ENCODE assay signal across 1 cellular context in the genomic region with DNA sequence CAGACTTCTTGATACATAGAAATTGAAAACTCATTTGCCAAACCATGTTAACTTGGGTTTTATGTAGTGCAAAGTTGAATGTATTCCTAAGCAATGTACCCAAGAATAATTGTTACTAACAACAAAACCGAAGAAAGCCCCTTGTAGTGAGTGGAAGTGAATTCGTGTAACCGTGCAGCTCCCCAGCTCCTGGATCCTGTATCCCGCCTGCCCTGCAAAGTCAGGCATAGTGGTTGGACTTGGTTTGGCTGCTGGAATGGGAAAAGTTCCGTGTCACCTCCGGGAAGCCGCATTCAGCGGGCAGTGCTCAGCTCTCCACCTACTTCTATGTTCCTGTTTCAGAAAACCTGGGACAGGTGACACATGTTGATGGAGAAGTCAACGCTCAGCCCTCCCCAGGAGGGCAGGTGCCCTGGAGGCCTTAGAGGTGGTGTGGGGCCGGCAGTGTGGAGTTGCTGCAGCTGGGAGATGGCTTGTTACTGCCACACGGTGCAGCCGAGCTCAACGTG.
TF ChIP-seq lines count a peak whose summit lies in the region.

No MANE protein-coding gene starts in this region.

TF ChIP-seq in HepG2, 621 proteins besides CTCF, POLR2A, EP300 and RAD21 (continued from another document):
- TF ChIP-seq ZBTB20 (CRISPR knock-in tag; IDR thresholded peaks at IDR 0.05; ENCODE audit: borderline replicate concordance, low read depth) = no peak
TF ChIP-seq in HepG2: peak in this region for 1.
